8 cellular contexts compared by ENCODE assay signal in genomic region chr20:41339957-41340326, GRCh38. TPM values are rescaled to one million over a fixed set of nuclear protein-coding genes. Genes with fewer than 3 reads are reported as not detected.
DNase-seq lines count a peak whose midpoint lies in the region; ATAC-seq and TF ChIP-seq lines count a peak whose summit lies in the region.

No MANE protein-coding gene starts in this region.

- TF ChIP-seq CTCF in Loucy (conservative IDR thresholded peaks at IDR 0.05; ENCODE audit: low read length) (peak; percentile 97), RWPE2 (IDR thresholded peaks at IDR 0.05; ENCODE audit: poor library complexity, severe bottlenecking) (peak; percentile 100), foreskin keratinocyte (conservative IDR thresholded peaks at IDR 0.05) (peak; percentile 99), neural cell (IDR thresholded peaks at IDR 0.05; ENCODE audit: poor library complexity, severe bottlenecking) (peak; percentile 99)

- TF ChIP-seq RAD21 in neural cell (conservative IDR thresholded peaks at IDR 0.05): peak; percentile 99

- H3K4me3 ChIP-seq in BLaER1 treated with 17β-estradiol and CSF1 and Interleukin-3, amounts not matched to agents 10 nM and 100 nM: no peak overlapping the region
- H3K4me3 ChIP-seq in Loucy (ENCODE audit: low read length, poor library complexity, severe bottlenecking) (no peak overlapping the region), RWPE2 (ENCODE audit: severe bottlenecking) (peak overlapping the region; percentile 40), neural cell (ENCODE audit: low read length) (peak overlapping the region; percentile 54)

- H3K79me2 ChIP-seq in Loucy (ENCODE audit: insufficient read depth, low read length) (no peaks in the 10 kb centered on the region), neural cell (replicated peaks; ENCODE audit: insufficient read depth, low read length) (no peaks in the 10 kb centered on the region)

- H3K9ac ChIP-seq in BLaER1 treated with 17β-estradiol and CSF1 and Interleukin-3, amounts not matched to agents 10 nM and 100 nM: no peak overlapping the region
- no peak overlapping the region for H3K9ac ChIP-seq in Loucy (ENCODE audit: low read depth, low read length, poor library complexity, severe bottlenecking)
- H3K9ac ChIP-seq in neural cell (ENCODE audit: low read length): no peak overlapping the region

- H3K9me2 ChIP-seq in Loucy (replicated peaks; ENCODE audit: low read depth, low read length): no peaks in the 10 kb centered on the region
- H3K9me2 ChIP-seq in neural cell (ENCODE audit: insufficient read depth, low read length): no peaks in the 10 kb centered on the region

- peaks cover 0 to 8% (median 0%) of the 10 kb centered on the region in 11 experiments; a peak in 1 of 22 replicates for H3K27me3 ChIP-seq in BLaER1 treated with 17β-estradiol and CSF1 and Interleukin-3, amounts not matched to agents 10 nM and 100 nM
- H3K27me3 ChIP-seq in Loucy (ENCODE audit: insufficient read depth, low read length, poor library complexity, severe bottlenecking): no peaks in the 10 kb centered on the region
- H3K27me3 ChIP-seq in RWPE2 (ENCODE audit: insufficient read depth, poor library complexity, severe bottlenecking): no peaks in the 10 kb centered on the region
- H3K27me3 ChIP-seq in foreskin keratinocyte: no peaks in the 10 kb centered on the region
- no peaks in the 10 kb centered on the region for H3K27me3 ChIP-seq in neural cell (ENCODE audit: insufficient read depth, low read depth, low read length)

- no peaks in the 10 kb centered on the region for H3K9me3 Mint-ChIP-seq in stimulated activated naive CD8-positive, alpha-beta T cell treated with anti-CD3 and anti-CD28 coated beads, Interleukin-15, amount 100 ng/mL, for 72 hours

- peaks cover 13% of the 10 kb centered on the region for H3K4me1 Mint-ChIP-seq in stimulated activated naive CD8-positive, alpha-beta T cell treated with anti-CD3 and anti-CD28 coated beads, Interleukin-15, amount 100 ng/mL, for 72 hours

- peak overlapping the region; percentile 17 to 84 (median 47); a peak in 19 of 22 replicates for H3K4me2 ChIP-seq in BLaER1 treated with 17β-estradiol and CSF1 and Interleukin-3, amounts not matched to agents 10 nM and 100 nM
- peak overlapping the region; percentile 7 for H3K4me2 ChIP-seq in Loucy (ENCODE audit: low read depth, low read length, poor library complexity, severe bottlenecking)
- H3K4me2 ChIP-seq in neural cell (ENCODE audit: low read length): no peak overlapping the region

- no peak overlapping the region for H3K27ac ChIP-seq in BLaER1 treated with 17β-estradiol and CSF1 and Interleukin-3, amounts not matched to agents 10 nM and 100 nM
- peak overlapping the region; percentile 62 for H3K27ac ChIP-seq in RWPE2 (ENCODE audit: poor library complexity, severe bottlenecking)
- H3K27ac ChIP-seq in foreskin keratinocyte: no peak overlapping the region
- no peak overlapping the region for H3K27ac ChIP-seq in neural cell (ENCODE audit: low read length)

- H3K9me3 ChIP-seq in BLaER1 treated with 17β-estradiol and CSF1 and Interleukin-3, amounts not matched to agents 10 nM and 100 nM (replicated peaks in 1 of 11): no peaks in the 10 kb centered on the region
- H3K9me3 ChIP-seq in Loucy (ENCODE audit: insufficient read depth, low read depth, low read length): no peaks in the 10 kb centered on the region
- H3K9me3 ChIP-seq in RWPE2 (ENCODE audit: severe bottlenecking): no peaks in the 10 kb centered on the region
- no peaks in the 10 kb centered on the region for H3K9me3 ChIP-seq in neural cell (ENCODE audit: low read length)

- H4K20me1 ChIP-seq in BLaER1 treated with 17β-estradiol and CSF1 and Interleukin-3, amounts not matched to agents 10 nM and 100 nM: no peaks in the 10 kb centered on the region
- H4K20me1 ChIP-seq in Loucy (ENCODE audit: insufficient read depth, low read length, poor library complexity, severe bottlenecking): no peaks in the 10 kb centered on the region
- no peaks in the 10 kb centered on the region for H4K20me1 ChIP-seq in neural cell (ENCODE audit: insufficient read depth)

- H3K4me3 Mint-ChIP-seq in stimulated activated naive CD8-positive, alpha-beta T cell treated with anti-CD3 and anti-CD28 coated beads, Interleukin-15, amount 100 ng/mL, for 72 hours: peak overlapping the region; percentile 80 to 92

- no peaks in the 10 kb centered on the region for H3K36me3 ChIP-seq in BLaER1 treated with 17β-estradiol and CSF1 and Interleukin-3, amounts not matched to agents 10 nM and 100 nM
- H3K36me3 ChIP-seq in Loucy (ENCODE audit: insufficient read depth, low read length) (no peaks in the 10 kb centered on the region), RWPE2 (ENCODE audit: low read depth) (no peaks in the 10 kb centered on the region), neural cell (ENCODE audit: insufficient read depth, low read length) (no peaks in the 10 kb centered on the region)

- peaks cover 0 to 14% (median 9%) of the 10 kb centered on the region in 10 experiments; a peak in 14 of 20 replicates for H3K4me1 ChIP-seq in BLaER1 treated with 17β-estradiol and CSF1 and Interleukin-3, amounts not matched to agents 10 nM and 100 nM
- H3K4me1 ChIP-seq in Loucy (ENCODE audit: insufficient read depth, low read length, poor library complexity, severe bottlenecking): no peaks in the 10 kb centered on the region
- H3K4me1 ChIP-seq in RWPE2 (ENCODE audit: insufficient read depth, poor library complexity, severe bottlenecking): peaks cover 8% of the 10 kb centered on the region
- H3K4me1 ChIP-seq in foreskin keratinocyte: peaks cover 5% of the 10 kb centered on the region

- no peak for TF ChIP-seq EP300 in neural cell (conservative IDR thresholded peaks at IDR 0.05; ENCODE audit: poor library complexity, severe bottlenecking)

- ATAC-seq in GM21360 (IDR thresholded peaks at IDR 0.05; ENCODE audit: unreplicated experiment): peak; percentile 69
- ATAC-seq in RWPE2 (ENCODE audit: low read depth): peak; percentile 78
- ATAC-seq in foreskin keratinocyte: peak; percentile 80
- ATAC-seq in stimulated activated naive CD8-positive, alpha-beta T cell treated with anti-CD3 and anti-CD28 coated beads, Interleukin-15, amount 100 ng/mL, for 72 hours: peak; percentile 90

- peaks cover 26% of the 10 kb centered on the region for H3K27me3 Mint-ChIP-seq in stimulated activated naive CD8-positive, alpha-beta T cell treated with anti-CD3 and anti-CD28 coated beads, Interleukin-15, amount 100 ng/mL, for 72 hours

- H3F3A ChIP-seq in Loucy (ENCODE audit: low read depth) (no peaks in the 10 kb centered on the region), neural cell (ENCODE audit: insufficient read depth, low read length, poor library complexity, severe bottlenecking) (no peaks in the 10 kb centered on the region)

- peak overlapping the region in 1 of 2 donors; percentile 38 for H3K27ac Mint-ChIP-seq in stimulated activated naive CD8-positive, alpha-beta T cell treated with anti-CD3 and anti-CD28 coated beads, Interleukin-15, amount 100 ng/mL, for 72 hours

- peak; percentile 98 for DNase-seq in RWPE2 (ENCODE audit: low spot score)
- DNase-seq in activated gamma-delta T cell treated with Interleukin-2 at 50 U/mL for 16 hours: peak; percentile 83
- DNase-seq in foreskin keratinocyte: peak; percentile 67 to 86
- peak; percentile 84 to 86 for DNase-seq in stimulated activated naive CD8-positive, alpha-beta T cell treated with anti-CD3 and anti-CD28 coated beads, Interleukin-15, amount 100 ng/mL, for 72 hours

- no peak overlapping the region for H2AFZ ChIP-seq in Loucy (ENCODE audit: low read length)
- H2AFZ ChIP-seq in neural cell (ENCODE audit: low read depth, low read length): no peak overlapping the region

TF ChIP-seq in neural cell, 6 proteins besides CTCF, POLR2A, EP300 and RAD21:
- TF ChIP-seq MXI1 (conservative IDR thresholded peaks at IDR 0.05; ENCODE audit: poor library complexity, severe bottlenecking): peak; percentile 16
- no peak for TF ChIP-seq POLR2AphosphoS5 (IDR thresholded peaks at IDR 0.05)
- TF ChIP-seq SMC3 (conservative IDR thresholded peaks at IDR 0.05; ENCODE audit: poor library complexity): peak; percentile 99

RNA-seq across cellular contexts. Expression of gene LPIN3, which starts 0.7 kb away (rescaled TPM):
- 14.6 and 16.9 TPM in 2 replicates for total RNA-seq in foreskin keratinocyte
- polyA plus RNA-seq in foreskin keratinocyte: 9.2 and 9.6 TPM in 2 replicates
- polyA plus RNA-seq in neural cell: 0.44 TPM in 1 of 2 replicates, not detected in the other
- polyA minus RNA-seq in neural cell: 0.12 TPM in 1 of 2 replicates, not detected in the other

RNA-seq across cellular contexts. Expression of gene ZHX3, which starts 22.4 kb away (rescaled TPM):
- 20.3 and 22.4 TPM in 2 replicates for total RNA-seq in foreskin keratinocyte
- polyA plus RNA-seq in foreskin keratinocyte: 9.0 and 9.2 TPM in 2 replicates
- 8.5 and 10.3 TPM in 2 replicates for polyA plus RNA-seq in neural cell
- 25.6 and 34.7 TPM in 2 replicates for polyA minus RNA-seq in neural cell

RNA-seq across cellular contexts. Expression of gene EMILIN3, which starts 26.7 kb away (rescaled TPM):
- 0.04 TPM in 1 of 2 replicates, not detected in the other for total RNA-seq in foreskin keratinocyte
- polyA plus RNA-seq in foreskin keratinocyte (0.02 and 0.03 TPM in 2 replicates), neural cell (0.30 and 0.86 TPM in 2 replicates)
- polyA minus RNA-seq in neural cell: 1.2 and 1.3 TPM in 2 replicates

Comparison
In these comparisons a context has a peak if more than half of its experiments do, and no peak if none do; other contexts are left out.
1. H3K4me3 ChIP-seq: peak in RWPE2 (single experiment) and neural cell (single experiment); none in BLaER1 treated with 17β-estradiol and CSF1 and Interleukin-3, amounts not matched to agents 10 nM and 100 nM (0 of 10) and Loucy (single experiment).
2. Peak in every context shown above with its lines, with median percentiles within 50 percentile points of each other: ATAC-seq, CTCF ChIP-seq and DNase-seq.